Comparison of ENCODE assay signal across 8 cellular contexts in genomic region chr4:6263541-6264540, GRCh38. TPM values are rescaled to one million over a fixed set of nuclear protein-coding genes. Genes with fewer than 3 reads are reported as not detected.
A peak's percentile ranks its signal among the peaks of the same experiment; 100 is the strongest.
DNase-seq lines count a peak whose midpoint lies in the region; ATAC-seq and TF ChIP-seq lines count a peak whose summit lies in the region.

No MANE protein-coding gene starts in this region.

- no peak overlapping the region for H3K4me3 Mint-ChIP-seq in stimulated activated naive CD8-positive, alpha-beta T cell treated with anti-CD3 and anti-CD28 coated beads, Interleukin-15, amount 100 ng/mL, for 72 hours

- peaks cover 3% of the 10 kb centered on the region for H3K4me1 Mint-ChIP-seq in stimulated activated naive CD8-positive, alpha-beta T cell treated with anti-CD3 and anti-CD28 coated beads, Interleukin-15, amount 100 ng/mL, for 72 hours

- ATAC-seq in stimulated activated naive CD8-positive, alpha-beta T cell treated with anti-CD3 and anti-CD28 coated beads, Interleukin-15, amount 100 ng/mL, for 72 hours: peak; percentile 64
- no peak for ATAC-seq in stimulated activated naive CD8-positive, alpha-beta T cell treated with anti-CD3 and anti-CD28 coated beads, Interleukin-15, Interleukin-2, amounts not matched to agents 100 U/mL and 50 U/mL, for 24 hours
- ATAC-seq in RWPE2 (ENCODE audit: low read depth) (peak; percentile 54; the same call in 2 of the 3 replicates), GM21737 (IDR thresholded peaks at IDR 0.05; ENCODE audit: unreplicated experiment) (no peak)

- H3K27me3 ChIP-seq in RWPE2 (ENCODE audit: insufficient read depth, poor library complexity, severe bottlenecking): no peaks in the 10 kb centered on the region
- H3K27me3 ChIP-seq in prostate gland (replicated peaks; ENCODE audit: insufficient read depth): no peaks in the 10 kb centered on the region

- H3K4me1 ChIP-seq in RWPE2 (ENCODE audit: insufficient read depth, poor library complexity, severe bottlenecking) (no peaks in the 10 kb centered on the region), prostate gland (replicated peaks) (no peaks in the 10 kb centered on the region)

- DNase-seq in stimulated activated naive CD8-positive, alpha-beta T cell treated with anti-CD3 and anti-CD28 coated beads, Interleukin-15, amount 100 ng/mL, for 72 hours: peak in 1 of 2 donors; percentile 41
- no peak for DNase-seq in stimulated activated naive CD8-positive, alpha-beta T cell treated with anti-CD3 and anti-CD28 coated beads, Interleukin-15, Interleukin-2, amounts not matched to agents 100 U/mL and 50 U/mL, for 24 hours
- no peak for DNase-seq in RWPE2 (ENCODE audit: low spot score)
- peak; percentile 51 for DNase-seq in fibroblast of peridontal ligament (ENCODE audit: extremely low read depth)
- no peak for DNase-seq in prostate gland (ENCODE audit: low spot score)
- no peak for DNase-seq in LoVo (ENCODE audit: low spot score)
- no peak for DNase-seq in DMS79 (lab: John Stamatoyannopoulos, UW)

- no peaks in the 10 kb centered on the region for H3K9me3 Mint-ChIP-seq in stimulated activated naive CD8-positive, alpha-beta T cell treated with anti-CD3 and anti-CD28 coated beads, Interleukin-15, amount 100 ng/mL, for 72 hours

- 79% methylated on average over 18 of the region's 18 CpGs for WGBS in prostate gland

- peaks cover 50% of the 10 kb centered on the region for H3K27me3 Mint-ChIP-seq in stimulated activated naive CD8-positive, alpha-beta T cell treated with anti-CD3 and anti-CD28 coated beads, Interleukin-15, amount 100 ng/mL, for 72 hours

- intact Hi-C loops in prostate gland (cut with DNase I): loop anchor here (1.0 kb wide), 1 partner anchor 63 kb away; no protein-coding TSS in a partner anchor

- no peak overlapping the region for H3K4me3 ChIP-seq in RWPE2 (ENCODE audit: severe bottlenecking)
- no peak overlapping the region for H3K4me3 ChIP-seq in prostate gland

- no peak overlapping the region for H3K27ac Mint-ChIP-seq in stimulated activated naive CD8-positive, alpha-beta T cell treated with anti-CD3 and anti-CD28 coated beads, Interleukin-15, amount 100 ng/mL, for 72 hours

- TF ChIP-seq POLR2A in prostate gland (IDR thresholded peaks at IDR 0.05): no peak

- TF ChIP-seq CTCF in RWPE2 (IDR thresholded peaks at IDR 0.05; ENCODE audit: poor library complexity, severe bottlenecking): no peak
- peak in 3 of 4 experiments; percentile 13 to 48 (median 43) for TF ChIP-seq CTCF in prostate gland (IDR thresholded peaks at IDR 0.05)

- no peak overlapping the region for H3K27ac ChIP-seq in RWPE2 (ENCODE audit: poor library complexity, severe bottlenecking)
- no peak overlapping the region for H3K27ac ChIP-seq in prostate gland

- H3K36me3 ChIP-seq in RWPE2 (ENCODE audit: low read depth) (no peaks in the 10 kb centered on the region), prostate gland (no peaks in the 10 kb centered on the region)

- H3K9me3 ChIP-seq in RWPE2 (ENCODE audit: severe bottlenecking): no peaks in the 10 kb centered on the region
- no peaks in the 10 kb centered on the region for H3K9me3 ChIP-seq in prostate gland

RNA-seq across cellular contexts. Expression of gene WFS1, which starts 5.8 kb away (rescaled TPM):
- 100 to 1,000 TPM in 1 of 2 donors, 10 to 100 TPM in 1; 53.4 to 169 TPM for total RNA-seq in prostate gland

Comparison
In these comparisons a context has a peak if more than half of its experiments do, and no peak if none do; other contexts are left out.
1. ATAC-seq: peak in stimulated activated naive CD8-positive, alpha-beta T cell treated with anti-CD3 and anti-CD28 coated beads, Interleukin-15, amount 100 ng/mL, for 72 hours (single experiment) and RWPE2 (single experiment); none in stimulated activated naive CD8-positive, alpha-beta T cell treated with anti-CD3 and anti-CD28 coated beads, Interleukin-15, Interleukin-2, amounts not matched to agents 100 U/mL and 50 U/mL, for 24 hours (single experiment) and GM21737 (single experiment).